22 cellular contexts compared by ENCODE assay signal in genomic region chr6:111650049-111650448, GRCh38. TPM values are rescaled to one million over a fixed set of nuclear protein-coding genes. Genes with fewer than 3 reads are reported as not detected.
DNase-seq lines count a peak whose midpoint lies in the region; ATAC-seq, FAIRE-seq and TF ChIP-seq lines count a peak whose summit lies in the region.
"Had no signal": no experiment of that assay in that cellular context is flagged by ENCODE, and none has a peak within 500 bp of the region (broad histone marks: within the 10 kb centered on the region; RNA-seq: fewer than 3 reads in every experiment).

No MANE protein-coding gene starts in this region.

- H3K27me3 ChIP-seq in HepG2 (ENCODE audit: control insufficient read depth in 1 of 2, insufficient read depth in 2 of 2, low read length in 2 of 2) (no peaks in the 10 kb centered on the region), right lobe of liver (no peaks in the 10 kb centered on the region), mesenchymal stem cell (ENCODE audit: control insufficient read depth in 1 of 2, insufficient read depth in 1 of 2, low read length in 2 of 2) (no peaks in the 10 kb centered on the region), gastrocnemius medialis (no peaks in the 10 kb centered on the region), spleen (replicated peaks in 1 of 7) (no peaks in the 10 kb centered on the region)
- H3K27me3 ChIP-seq: BLaER1 treated with 17β-estradiol and CSF1 and Interleukin-3, amounts not matched to agents 10 nM and 100 nM had no signal

- no peak for TF ChIP-seq CTCF in HepG2 (CRISPR knock-in tag; IDR thresholded peaks at IDR 0.05)
- TF ChIP-seq CTCF in right lobe of liver (IDR thresholded peaks at IDR 0.05): no peak
- TF ChIP-seq CTCF in gastrocnemius medialis (IDR thresholded peaks at IDR 0.05 in 4 of 5, conservative IDR thresholded peaks at IDR 0.05 in 1 of 5): no peak
- no peak for TF ChIP-seq CTCF in spleen (IDR thresholded peaks at IDR 0.05 in 8 of 11, conservative IDR thresholded peaks at IDR 0.05 in 3 of 11)

- no peak overlapping the region for H3K9ac ChIP-seq in HepG2 (ENCODE audit: insufficient read depth, low read depth, low read length)
- no peak overlapping the region for H3K9ac ChIP-seq in mesenchymal stem cell (ENCODE audit: low read length)
- H3K9ac ChIP-seq: BLaER1 treated with 17β-estradiol and CSF1 and Interleukin-3, amounts not matched to agents 10 nM and 100 nM had no signal

- H2AFZ ChIP-seq in HepG2 (ENCODE audit: low read length) (no peak overlapping the region), mesenchymal stem cell (ENCODE audit: low read depth, low read length) (no peak overlapping the region)

- no peak overlapping the region for H2BK12ac ChIP-seq in mesenchymal stem cell (ENCODE audit: low read length in 2 of 2)

- peak overlapping the region; percentile 86 for H2BK15ac ChIP-seq in mesenchymal stem cell (ENCODE audit: low read depth, poor library complexity, severe bottlenecking)

- H3K4me3 ChIP-seq in HepG2 (replicated peaks in 1 of 3; ENCODE audit: insufficient read depth in 1 of 3, low read depth in 2 of 3, low read length in 3 of 3) (no peak overlapping the region), right lobe of liver (no peak overlapping the region), mesenchymal stem cell (ENCODE audit: insufficient read depth in 1 of 2, low read depth in 1 of 2, low read length in 2 of 2) (no peak overlapping the region), gastrocnemius medialis (no peak overlapping the region), spleen (no peak overlapping the region)
- H3K4me3 ChIP-seq: A549; BLaER1 treated with 17β-estradiol and CSF1 and Interleukin-3, amounts not matched to agents 10 nM and 100 nM had no signal

- no peak overlapping the region for H3K18ac ChIP-seq in mesenchymal stem cell (ENCODE audit: low read depth in 1 of 2, low read length in 2 of 2)

- no peak overlapping the region for H2AK5ac ChIP-seq in mesenchymal stem cell (ENCODE audit: low read length, severe bottlenecking)

- DNase-seq in HepG2 (ENCODE audit: low spot score): no peak
- DNase-seq in right lobe of liver: no peak
- DNase-seq in mesenchymal stem cell: no peak
- DNase-seq in gastrocnemius medialis: no peak
- no peak for DNase-seq in spleen
- no peak for DNase-seq in HuH-7.5 (ENCODE audit: low spot score)
- DNase-seq in mesenteric fat pad (ENCODE audit: low spot score): no peak
- DNase-seq: AML-193; Caco-2; Calu3; CD4-positive, alpha-beta T cell; CD8-positive, alpha-beta T cell; DMS79 treated with DMSO at 0.1 percent for 48 hours; GF-D8 had no signal

- in situ Hi-C loops in HepG2 (cut with HindIII; ENCODE audit: extremely low pct_ligation_motif_present, low pct_unique_long_range_greater_than_20kb) (no loop called here), gastrocnemius medialis (cut with MboI; ENCODE audit: low sequenced_read_pairs in 4 of 4) (loop anchor here in 1 of 4 donors (25.0 kb wide), 1 partner anchor 538 kb away; no protein-coding TSS in a partner anchor)

- H3K36me3 ChIP-seq in HepG2 (replicated peaks in 1 of 2; ENCODE audit: control insufficient read depth in 1 of 2, insufficient read depth in 2 of 2, low read length in 2 of 2) (no peaks in the 10 kb centered on the region), right lobe of liver (no peaks in the 10 kb centered on the region), mesenchymal stem cell (ENCODE audit: control insufficient read depth in 1 of 2, insufficient read depth in 2 of 2, low read depth in 1 of 2, low read length in 2 of 2) (peaks cover 0 to 6% of the 10 kb centered on the region in 2 experiments), gastrocnemius medialis (no peaks in the 10 kb centered on the region), spleen (no peaks in the 10 kb centered on the region)
- H3K36me3 ChIP-seq: BLaER1 treated with 17β-estradiol and CSF1 and Interleukin-3, amounts not matched to agents 10 nM and 100 nM had no signal

- TF ChIP-seq POLR2A in HepG2 (IDR thresholded peaks at IDR 0.05; ENCODE audit: insufficient read depth in 1 of 2, low read depth in 2 of 2, low read length in 2 of 2): no peak
- no peak for TF ChIP-seq POLR2A in right lobe of liver (IDR thresholded peaks at IDR 0.05)
- TF ChIP-seq POLR2A in gastrocnemius medialis (IDR thresholded peaks at IDR 0.05): no peak
- TF ChIP-seq POLR2A in spleen (IDR thresholded peaks at IDR 0.05): no peak

- no peak overlapping the region for H3K4me2 ChIP-seq in HepG2 (ENCODE audit: low read depth, low read length)
- no peak overlapping the region for H3K4me2 ChIP-seq in mesenchymal stem cell (ENCODE audit: low read length, poor library complexity, severe bottlenecking)
- H3K4me2 ChIP-seq: A549; BLaER1 treated with 17β-estradiol and CSF1 and Interleukin-3, amounts not matched to agents 10 nM and 100 nM had no signal

- H3K4ac ChIP-seq in mesenchymal stem cell (ENCODE audit: low read depth in 1 of 2, low read length in 2 of 2): no peak overlapping the region

- H3K79me1 ChIP-seq in mesenchymal stem cell (replicated peaks; ENCODE audit: low read length, poor library complexity, severe bottlenecking): no peaks in the 10 kb centered on the region

- no TSS peak for BruUV-seq in HepG2 (replicated peaks; lab: Mats Ljungman, UMichigan)

- H4K91ac ChIP-seq in mesenchymal stem cell (ENCODE audit: low read length): no peak overlapping the region

- POLR2A ChIA-PET in HepG2 (lab: Yijun Ruan, JAX): no interaction called here

- no peak overlapping the region for H3K23ac ChIP-seq in mesenchymal stem cell (ENCODE audit: low read length in 2 of 2)

- no peak for FAIRE-seq in HepG2 (lab: Jason Lieb, UNC)
- FAIRE-seq: A549, D721Med, G401.6, GM12891, GM19239 had no signal

- no peaks in the 10 kb centered on the region for H4K20me1 ChIP-seq in HepG2 (ENCODE audit: insufficient read depth, low read length)
- H4K20me1 ChIP-seq: BLaER1 treated with 17β-estradiol and CSF1 and Interleukin-3, amounts not matched to agents 10 nM and 100 nM had no signal

- intact Hi-C loops in HepG2 (cut with micrococcal nuclease; ENCODE audit: unreplicated experiment) (no loop called here), right lobe of liver (cut with DNase I) (no loop called here), gastrocnemius medialis (cut with DNase I; ENCODE audit: low total_unique reads) (loop anchor here (2.0 kb wide), 1 partner anchor 59 kb away; no protein-coding TSS in a partner anchor), spleen (cut with DNase I; ENCODE audit: low total_unique reads) (no loop called here)

- H2BK5ac ChIP-seq in mesenchymal stem cell (ENCODE audit: low read depth, low read length, poor library complexity, severe bottlenecking): no peak overlapping the region

- 59% methylated on average over 9 of the region's 9 CpGs for WGBS in HepG2 (ENCODE audit: low lambda C conversion rate)
- 81% methylated on average over 9 of the region's 9 CpGs for WGBS in right lobe of liver (ENCODE audit: insufficient coverage, low coverage, low lambda C conversion rate, missing lambda C conversion rate)
- WGBS in mesenchymal stem cell: 84% methylated on average over 9 of the region's 9 CpGs
- 70 to 97% (median 77%) methylated on average over 6 to 9 of the region's 9 CpGs for WGBS in spleen, 5 donors

- H3K4me1 ChIP-seq in HepG2 (ENCODE audit: insufficient read depth, low read length) (peaks cover 37% of the 10 kb centered on the region; the same call in 1 of the 2 replicates), right lobe of liver (peaks cover 0 to 5% (median 0%) of the 10 kb centered on the region in 4 donors), mesenchymal stem cell (ENCODE audit: control insufficient read depth, insufficient read depth, low read depth, low read length) (peaks cover under 1% of the 10 kb centered on the region), gastrocnemius medialis (peaks cover 41 to 56% of the 10 kb centered on the region in 2 donors), spleen (no peaks in the 10 kb centered on the region)

- H3K9me3 ChIP-seq in HepG2 (ENCODE audit: low read length): no peaks in the 10 kb centered on the region
- no peaks in the 10 kb centered on the region for H3K9me3 ChIP-seq in right lobe of liver
- H3K9me3 ChIP-seq in mesenchymal stem cell (ENCODE audit: control insufficient read depth, low read length): no peaks in the 10 kb centered on the region
- no peaks in the 10 kb centered on the region for H3K9me3 ChIP-seq in gastrocnemius medialis
- no peaks in the 10 kb centered on the region for H3K9me3 ChIP-seq in spleen
- H3K9me3 ChIP-seq: A549; BLaER1 treated with 17β-estradiol and CSF1 and Interleukin-3, amounts not matched to agents 10 nM and 100 nM; Caco-2 had no signal

- CTCF ChIA-PET in HepG2 (lab: Yijun Ruan, JAX; ENCODE audit: low intra/inter-chr PET ratio, low total read pairs): no interaction called here

- ATAC-seq in HepG2 (no peak), right lobe of liver (no peak), gastrocnemius medialis (no peak)
- ATAC-seq: A549; CD8-positive, alpha-beta T cell had no signal

- TF ChIP-seq EP300 in HepG2 (IDR thresholded peaks at IDR 0.05; ENCODE audit: low read depth in 2 of 2, low read length in 2 of 2) (no peak), HepG2 (CRISPR knock-in tag; IDR thresholded peaks at IDR 0.05; ENCODE audit: borderline replicate concordance) (no peak)

- no peak for TF ChIP-seq RAD21 in HepG2 (CRISPR knock-in tag; IDR thresholded peaks at IDR 0.05)

- H2BK120ac ChIP-seq in mesenchymal stem cell (ENCODE audit: low read depth, low read length): no peak overlapping the region

- H3K79me2 ChIP-seq in HepG2 (ENCODE audit: insufficient read depth, low read length): no peaks in the 10 kb centered on the region

- no peak overlapping the region for H4K8ac ChIP-seq in mesenchymal stem cell (ENCODE audit: low read length)

- H3K27ac ChIP-seq in HepG2 (ENCODE audit: extremely low read length, insufficient read depth, low read length) (no peak overlapping the region), right lobe of liver (no peak overlapping the region), mesenchymal stem cell (ENCODE audit: low read length, poor library complexity, severe bottlenecking) (no peak overlapping the region), gastrocnemius medialis (peak overlapping the region; percentile 86 to 95 (median 90)), spleen (no peak overlapping the region)
- H3K27ac ChIP-seq: 22Rv1; A549; BLaER1 treated with 17β-estradiol and CSF1 and Interleukin-3, amounts not matched to agents 10 nM and 100 nM; C4-2B had no signal

- H3K14ac ChIP-seq in mesenchymal stem cell (ENCODE audit: low read length in 2 of 2): no peak overlapping the region

RNA-seq across cellular contexts. Expression of gene TRAF3IP2, which starts 44.4 kb away (rescaled TPM):
- total RNA-seq in HepG2 (2016; rRNA removed; fragmentation: Illumina TruSeq; extraction: Trizol) (7.2 and 8.1 TPM in 2 replicates), right lobe of liver (10 to 100 TPM in 2 of 6 experiments, 1 to 10 TPM in 4; 5.0 to 21.9 (median 8.6) TPM), gastrocnemius medialis (10 to 100 TPM; 11.0 to 31.1 (median 17.3) TPM), spleen (10 to 100 TPM in 6 of 7 donors, 1 to 10 TPM in 1; 9.4 to 26.0 (median 15.2) TPM), mesenteric fat pad (29.9 TPM)
- total RNA-seq in HepG2 (2016; cell fraction: cytosol; rRNA removed; fragmentation: Illumina TruSeq; extraction: Trizol; ENCODE audit: low read depth): 3.0 and 3.4 TPM in 2 replicates
- total RNA-seq in HepG2 (2016; cell fraction: insoluble cytoplasmic fraction; rRNA removed; fragmentation: Illumina TruSeq; extraction: Trizol): 6.7 and 7.7 TPM in 2 replicates
- total RNA-seq in HepG2 (2016; cell fraction: membrane; rRNA removed; fragmentation: Illumina TruSeq; extraction: Trizol): 8.2 and 8.7 TPM in 2 replicates
- 4.9 and 7.7 TPM in 2 replicates for total RNA-seq in HepG2 (2016; cell fraction: nucleus; rRNA removed; fragmentation: Illumina TruSeq; extraction: Trizol)
- polyA plus RNA-seq in HepG2 (2011; rRNA removed) (6.7 and 9.0 TPM in 2 replicates), spleen (10 to 100 TPM; 18.5 to 30.1 (median 25.6) TPM)
- 6.2 and 8.5 TPM in 2 replicates for polyA plus RNA-seq in HepG2 (2011; cell fraction: cytosol; rRNA removed)
- 3.9 and 4.2 TPM in 2 replicates for polyA plus RNA-seq in HepG2 (2011; cell fraction: nucleus; rRNA removed)
- 7.5 and 14.6 TPM in 2 replicates for polyA plus RNA-seq in HepG2 (2012)
- polyA plus RNA-seq in HepG2 (2016; cell fraction: cytosol; fragmentation: Illumina TruSeq; extraction: Trizol; ENCODE audit: low read depth): 2.9 and 3.1 TPM in 2 replicates
- 7.0 and 10.0 TPM in 2 replicates for polyA plus RNA-seq in HepG2 (2016; cell fraction: insoluble cytoplasmic fraction; fragmentation: Illumina TruSeq; extraction: Trizol; ENCODE audit: low read depth)
- 5.9 and 7.5 TPM in 2 replicates for polyA plus RNA-seq in HepG2 (2016; cell fraction: membrane; fragmentation: Illumina TruSeq; extraction: Trizol; ENCODE audit: low read depth)
- 4.2 and 6.1 TPM in 2 replicates for polyA plus RNA-seq in HepG2 (2016; cell fraction: nucleus; fragmentation: Illumina TruSeq; extraction: Trizol; ENCODE audit: insufficient read depth, low read depth)
- 22.7 and 33.3 TPM in 2 replicates for polyA minus RNA-seq in HepG2 (2011; rRNA and poly(A)+ RNA removed; ENCODE audit: low replicate concordance)
- polyA minus RNA-seq in HepG2 (2011; cell fraction: cytosol; rRNA and poly(A)+ RNA removed): 5.7 and 6.9 TPM in 2 replicates
- polyA minus RNA-seq in HepG2 (2011; cell fraction: nucleus; rRNA and poly(A)+ RNA removed): 5.8 TPM in 2 replicates
- 12.5 TPM for polyA plus RNA-seq in mesenchymal stem cell (2013, experiment 1 of 2)
- polyA plus RNA-seq in mesenchymal stem cell (2013, experiment 2 of 2): 13.1 TPM

Comparison
In these comparisons a context has a peak if more than half of its experiments do, and no peak if none do; other contexts are left out.
1. H3K27ac ChIP-seq: peak in gastrocnemius medialis (4 of 4); none in HepG2 (single experiment), right lobe of liver (0 of 3), mesenchymal stem cell (single experiment) and spleen (0 of 8).